Comparison of ENCODE assay signal across 20 cellular contexts in the genomic region with DNA sequence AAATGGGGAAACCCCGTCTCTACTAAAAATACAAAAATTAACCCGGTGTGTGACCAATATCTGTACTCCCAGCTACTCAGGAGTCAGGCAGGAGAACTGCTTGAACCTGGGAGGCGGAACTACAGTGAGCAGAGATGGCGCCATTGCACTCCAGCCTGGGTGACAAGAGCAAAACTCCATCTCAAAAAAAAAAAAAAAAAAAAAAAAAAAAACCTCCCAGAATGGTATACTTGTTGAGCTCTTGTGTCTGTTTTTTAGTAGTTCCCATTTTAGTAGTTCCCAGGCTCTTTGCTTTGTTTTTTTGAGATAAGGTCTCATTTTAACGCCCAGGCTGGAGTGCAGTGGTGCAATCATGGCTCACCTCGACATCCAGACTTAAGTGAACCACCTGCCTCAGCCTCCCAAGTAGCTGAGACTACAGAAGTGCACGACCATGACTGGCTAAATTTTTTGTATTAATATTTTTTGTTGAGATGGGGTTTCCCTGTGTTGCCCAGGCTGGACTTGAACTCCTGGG.
"Had no signal": no experiment of that assay in that cellular context is flagged by ENCODE, and none has a peak within 500 bp of the region (broad histone marks: within the 10 kb centered on the region; RNA-seq: fewer than 3 reads in every experiment).

No MANE protein-coding gene starts in this region.

- H3K4me1 Mint-ChIP-seq: activated naive CD4-positive, alpha-beta T cell treated with anti-CD3 and anti-CD28 coated beads, Interleukin-2, amount 10 ng/mL, durations not matched to agents 7 days and 5 days; nephron had no signal

- H3K9me3 ChIP-seq: right atrium auricular region, tibial artery, vagina had no signal

- ATAC-seq: activated CD8-positive, alpha-beta memory T cell treated with anti-CD3 and anti-CD28 coated beads, Interleukin-2, amount 10 ng/mL, durations not matched to agents 7 days and 5 days had no signal

- H3K4me3 ChIP-seq: coronary artery, right atrium auricular region, tibial artery, vagina had no signal

- H3K9me3 Mint-ChIP-seq: activated naive CD4-positive, alpha-beta T cell treated with anti-CD3 and anti-CD28 coated beads, Interleukin-2, amount 10 ng/mL, durations not matched to agents 7 days and 5 days; activated T-cell treated with anti-CD3 and anti-CD28 coated beads, Interleukin-2, amount 50 U/mL, for 24 hours; immature natural killer cell; nephron had no signal

- H3K27ac Mint-ChIP-seq: activated CD8-positive, alpha-beta memory T cell treated with anti-CD3 and anti-CD28 coated beads, Interleukin-2, amount 10 ng/mL, durations not matched to agents 7 days and 5 days; activated naive CD4-positive, alpha-beta T cell treated with anti-CD3 and anti-CD28 coated beads, Interleukin-2, amount 10 ng/mL, durations not matched to agents 7 days and 5 days; immature natural killer cell; nephron; progenitor cell of endocrine pancreas had no signal

- H3K27ac ChIP-seq: foreskin keratinocyte, right atrium auricular region, tibial artery, vagina, VCaP had no signal

- H3K36me3 Mint-ChIP-seq: activated CD8-positive, alpha-beta memory T cell treated with anti-CD3 and anti-CD28 coated beads, Interleukin-2, amount 10 ng/mL, durations not matched to agents 7 days and 5 days had no signal

- DNase-seq: activated CD4-positive, alpha-beta T cell treated with anti-CD3 and anti-CD28 coated beads for 1 hour; activated CD4-positive, alpha-beta T cell treated with anti-CD3 and anti-CD28 coated beads, Interleukin-2, amount 50 U/mL, for 48 hours; activated CD8-positive, alpha-beta memory T cell treated with anti-CD3 and anti-CD28 coated beads, Interleukin-2, amount 10 ng/mL, durations not matched to agents 7 days and 5 days; activated naive CD4-positive, alpha-beta T cell treated with anti-CD3 and anti-CD28 coated beads, Interleukin-2, amount 10 ng/mL, durations not matched to agents 7 days and 5 days; activated T-cell treated with anti-CD3 and anti-CD28 coated beads, Interleukin-2, amount 50 U/mL, for 24 hours; effector CD8-positive, alpha-beta T cell; immature natural killer cell; mesendoderm; occipital lobe; stimulated activated CD4-positive, alpha-beta T cell treated with anti-CD3 and anti-CD28 coated beads, Interleukin-4, amount 100 ng/mL, for 24 hours; stimulated activated naive CD4-positive, alpha-beta T cell; T-helper 9 cell; tibial artery had no signal

- H3K36me3 ChIP-seq: right atrium auricular region, tibial artery, vagina had no signal

- H3K4me3 Mint-ChIP-seq: activated CD8-positive, alpha-beta memory T cell treated with anti-CD3 and anti-CD28 coated beads, Interleukin-2, amount 10 ng/mL, durations not matched to agents 7 days and 5 days; activated naive CD4-positive, alpha-beta T cell treated with anti-CD3 and anti-CD28 coated beads, Interleukin-2, amount 10 ng/mL, durations not matched to agents 7 days and 5 days; activated T-cell treated with anti-CD3 and anti-CD28 coated beads, Interleukin-2, amount 50 U/mL, for 24 hours; immature natural killer cell; nephron had no signal

- H3K27me3 Mint-ChIP-seq: activated CD8-positive, alpha-beta memory T cell treated with anti-CD3 and anti-CD28 coated beads, Interleukin-2, amount 10 ng/mL, durations not matched to agents 7 days and 5 days; activated naive CD4-positive, alpha-beta T cell treated with anti-CD3 and anti-CD28 coated beads, Interleukin-2, amount 10 ng/mL, durations not matched to agents 7 days and 5 days; activated T-cell treated with anti-CD3 and anti-CD28 coated beads, Interleukin-2, amount 50 U/mL, for 24 hours; progenitor cell of endocrine pancreas had no signal

- H3K27me3 ChIP-seq: foreskin keratinocyte, right atrium auricular region, tibial artery, vagina had no signal

- H3K4me1 ChIP-seq: foreskin keratinocyte, right atrium auricular region had no signal
